Comparison of ENCODE assay signal across 15 cellular contexts in the genomic region with DNA sequence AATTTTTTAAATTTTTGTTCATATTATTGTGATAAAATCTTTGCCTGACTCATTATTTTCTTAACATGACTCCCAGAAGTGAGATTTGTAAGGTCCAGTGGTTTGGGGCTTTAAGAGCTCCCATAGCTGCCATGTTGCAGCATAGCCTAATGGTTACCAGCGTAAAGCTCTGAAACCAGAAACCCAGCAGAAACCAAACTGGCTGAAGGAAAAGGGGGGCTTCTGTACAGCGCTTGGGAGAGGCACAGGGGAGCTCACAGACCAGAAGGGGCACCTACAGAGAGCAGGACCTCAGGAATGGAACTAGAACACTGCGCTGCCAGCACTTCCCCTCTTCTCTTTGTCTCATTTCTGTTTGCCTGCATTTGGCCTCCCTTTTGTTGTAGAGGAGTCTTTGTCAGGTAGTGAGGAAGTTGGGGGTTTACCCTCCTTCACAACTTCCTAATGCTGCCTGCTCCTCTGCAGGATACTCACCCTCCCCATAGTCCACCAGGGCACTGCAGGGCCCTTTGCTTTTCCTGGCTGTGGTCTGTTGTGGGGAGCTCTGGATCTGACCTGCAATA. TPM values are rescaled to one million over a fixed set of nuclear protein-coding genes. Genes with fewer than 3 reads are reported as not detected.
DNase-seq lines count a peak whose midpoint lies in the region; ATAC-seq and TF ChIP-seq lines count a peak whose summit lies in the region.
"Had no signal": no experiment of that assay in that cellular context is flagged by ENCODE, and none has a peak within 500 bp of the region (broad histone marks: within the 10 kb centered on the region; RNA-seq: fewer than 3 reads in every experiment).

No MANE protein-coding gene starts in this region.

- 0 out of 2 replicates have a peak overlapping the region, but pooled peaks have one; percentile 31 for H3K9ac ChIP-seq in HUES64 (ENCODE audit: low read depth, low read length)

- H3K36me3 ChIP-seq in HUES64 (ENCODE audit: insufficient read depth, low read length) (peaks cover 14% of the 10 kb centered on the region), MG63 (peaks cover 18% of the 10 kb centered on the region), WERI-Rb-1 (peaks cover 4% of the 10 kb centered on the region; the same call in 1 of the 2 replicates), transverse colon (no peaks in the 10 kb centered on the region)
- H3K36me3 ChIP-seq in naive thymus-derived CD4-positive, alpha-beta T cell (ENCODE audit: control insufficient read depth in 2 of 3, insufficient read depth in 3 of 3, low read length in 3 of 3) = peaks cover 0 to 15% (median 0%) of the 10 kb centered on the region in 3 experiments

- TF ChIP-seq CTCF in WTC11 (IDR thresholded peaks at IDR 0.05) (no peak), WERI-Rb-1 (IDR thresholded peaks at IDR 0.05; ENCODE audit: low read depth, low read length) (no peak), transverse colon (IDR thresholded peaks at IDR 0.05) (no peak)

- in situ Hi-C loops in transverse colon (cut with MboI; ENCODE audit: low pct_ligation_motif_present in 1 of 4, low pct_unique_long_range_greater_than_20kb in 1 of 4, low sequenced_read_pairs in 3 of 4) = no loop called here

- TF ChIP-seq EP300 in transverse colon (IDR thresholded peaks at IDR 0.05; ENCODE audit: low read depth) = no peak

- peak; percentile 30 for DNase-seq in EL
- no peak for DNase-seq in WTC11 (ENCODE audit: low spot score)
- no peak for DNase-seq in naive thymus-derived CD4-positive, alpha-beta T cell
- no peak for DNase-seq in MG63
- DNase-seq in WERI-Rb-1 = no peak
- no peak for DNase-seq in NCI-H128 (lab: John Stamatoyannopoulos, UW; ENCODE audit: unreplicated experiment)
- DNase-seq in transverse colon = no peak
- DNase-seq: activated gamma-delta T cell treated with Interleukin-2 at 50 U/mL for 16 hours; CD4-positive, alpha-beta memory T cell; esophagus squamous epithelium; NCI-H1694 treated with DMSO at 0.1 percent for 48 hours; NCI-H774; right cardiac atrium had no signal

- no peak overlapping the region for H3K4me3 Mint-ChIP-seq in WTC11
- peak overlapping the region in 9 of 10 donors; percentile 53 to 70 (median 57) for H3K4me3 Mint-ChIP-seq in naive thymus-derived CD4-positive, alpha-beta T cell

- H3K27ac Mint-ChIP-seq in WTC11 = peak overlapping the region; percentile 53; the same call in 1 of the 2 replicates
- peak overlapping the region; percentile 53 to 92 (median 88) for H3K27ac Mint-ChIP-seq in naive thymus-derived CD4-positive, alpha-beta T cell

- CTCF ChIA-PET in WTC11 (lab: Charles Lee) = interaction anchor here (0.9 to 1.4 kb wide), 4 partner anchors 11 to 36 kb away, joined by 3 to 6 read pairs (median 4); no protein-coding TSS in a partner anchor
- CTCF ChIA-PET in naive thymus-derived CD4-positive, alpha-beta T cell (lab: Charles Lee) = interaction anchor here (1.4 kb wide), 1 partner anchor 37 kb away, joined by 3 read pairs; no protein-coding TSS in a partner anchor

- H3K9me3 Mint-ChIP-seq in WTC11 = no peaks in the 10 kb centered on the region
- H3K9me3 Mint-ChIP-seq in naive thymus-derived CD4-positive, alpha-beta T cell = no peaks in the 10 kb centered on the region
- H3K9me3 Mint-ChIP-seq: CD4-positive, alpha-beta memory T cell had no signal

- H3K27ac ChIP-seq in HUES64 (ENCODE audit: low read depth, low read length) = no peak overlapping the region
- peak overlapping the region; percentile 53 for H3K27ac ChIP-seq in naive thymus-derived CD4-positive, alpha-beta T cell (ENCODE audit: low read depth, low read length)
- H3K27ac ChIP-seq in WERI-Rb-1 = no peak overlapping the region
- H3K27ac ChIP-seq in transverse colon = no peak overlapping the region
- H3K27ac ChIP-seq: esophagus squamous epithelium had no signal

- 96% methylated on average over 3 of the region's 3 CpGs for WGBS in HUES64
- WGBS in transverse colon (ENCODE audit: low coverage in 1 of 2), 2 donors = 95% methylated on average over 3 of the region's 3 CpGs; no CpG with 5 or more reads in 1 of the 2 donors

- no peak for TF ChIP-seq POLR2A in transverse colon (IDR thresholded peaks at IDR 0.05)

- H3K36me3 Mint-ChIP-seq in WTC11 = peaks cover 10% of the 10 kb centered on the region
- H3K36me3 Mint-ChIP-seq in naive thymus-derived CD4-positive, alpha-beta T cell = peaks cover 0 to 6% (median 0%) of the 10 kb centered on the region in 5 donors

- intact Hi-C loops in naive thymus-derived CD4-positive, alpha-beta T cell (cut with micrococcal nuclease) = loop anchor here (10.0 kb wide), 2 partner anchors 198 to 1492 kb away; partner anchors contain the start of gene WDR26 (in 1 of the 2)
- intact Hi-C loops in transverse colon (cut with DNase I; ENCODE audit: low total_unique reads) = no loop called here

- H3K27me3 Mint-ChIP-seq in WTC11 (ENCODE audit: low read depth) = no peaks in the 10 kb centered on the region
- H3K27me3 Mint-ChIP-seq in naive thymus-derived CD4-positive, alpha-beta T cell = no peaks in the 10 kb centered on the region
- H3K27me3 Mint-ChIP-seq: CD4-positive, alpha-beta memory T cell had no signal

- H3K9me3 ChIP-seq in HUES64 (ENCODE audit: insufficient read depth, low read depth, low read length) = no peaks in the 10 kb centered on the region
- H3K9me3 ChIP-seq in naive thymus-derived CD4-positive, alpha-beta T cell (ENCODE audit: control insufficient read depth in 2 of 3, low read length in 3 of 3) = no peaks in the 10 kb centered on the region
- no peaks in the 10 kb centered on the region for H3K9me3 ChIP-seq in MG63
- no peaks in the 10 kb centered on the region for H3K9me3 ChIP-seq in WERI-Rb-1 (ENCODE audit: severe bottlenecking)
- H3K9me3 ChIP-seq in transverse colon = no peaks in the 10 kb centered on the region
- H3K9me3 ChIP-seq: esophagus squamous epithelium had no signal

- H3K4me1 Mint-ChIP-seq in WTC11 = peaks cover 23% of the 10 kb centered on the region
- peaks cover 27 to 66% (median 47%) of the 10 kb centered on the region in 7 donors for H3K4me1 Mint-ChIP-seq in naive thymus-derived CD4-positive, alpha-beta T cell

- H3K4me1 ChIP-seq in HUES64 (ENCODE audit: insufficient read depth, low read length) (peaks cover 9% of the 10 kb centered on the region), transverse colon (peaks cover 9 to 19% (median 18%) of the 10 kb centered on the region in 4 donors)
- H3K4me1 ChIP-seq in naive thymus-derived CD4-positive, alpha-beta T cell (ENCODE audit: control insufficient read depth in 2 of 2, insufficient read depth in 2 of 2, low read length in 2 of 2) = peaks cover 11 to 43% of the 10 kb centered on the region in 2 donors

- H3K27me3 ChIP-seq in HUES64 (ENCODE audit: insufficient read depth, low read length) (no peaks in the 10 kb centered on the region), MG63 (no peaks in the 10 kb centered on the region), WERI-Rb-1 (ENCODE audit: insufficient read depth, low read depth, severe bottlenecking) (no peaks in the 10 kb centered on the region), transverse colon (no peaks in the 10 kb centered on the region)
- H3K27me3 ChIP-seq in naive thymus-derived CD4-positive, alpha-beta T cell (ENCODE audit: control insufficient read depth in 2 of 2, insufficient read depth in 2 of 2, low read length in 2 of 2) = no peaks in the 10 kb centered on the region
- H3K27me3 ChIP-seq: esophagus squamous epithelium had no signal

- POLR2A ChIA-PET in WTC11 (lab: Charles Lee) = interaction anchor here (1.0 kb wide), 1 partner anchor 14 kb away, joined by 3 read pairs; no protein-coding TSS in a partner anchor
- POLR2A ChIA-PET in naive thymus-derived CD4-positive, alpha-beta T cell (lab: Charles Lee) = interaction anchor here (0.7 to 8.4 kb wide), 6 partner anchors 13 to 459 kb away, joined by 3 to 90 read pairs (median 8); partner anchors contain the start of genes SRP9 and TMEM63A

- ATAC-seq in WTC11 = no peak
- ATAC-seq in naive thymus-derived CD4-positive, alpha-beta T cell = no peak
- ATAC-seq: right cardiac atrium had no signal

- H3K4me3 ChIP-seq in HUES64 (ENCODE audit: low read length) (no peak overlapping the region), MG63 (no peak overlapping the region), WERI-Rb-1 (ENCODE audit: low read depth, low read length) (no peak overlapping the region), transverse colon (no peak overlapping the region)
- no peak overlapping the region for H3K4me3 ChIP-seq in naive thymus-derived CD4-positive, alpha-beta T cell (ENCODE audit: low read length)
- H3K4me3 ChIP-seq: esophagus squamous epithelium had no signal

TF ChIP-seq in WTC11, 78 proteins besides CTCF, POLR2A, EP300 and RAD21 (continues in another document):
- TF ChIP-seq ETV6 (CRISPR knock-in tag; IDR thresholded peaks at IDR 0.05) (no peak), JAZF1 (CRISPR knock-in tag; IDR thresholded peaks at IDR 0.05) (no peak), GABPB1 (CRISPR knock-in tag; IDR thresholded peaks at IDR 0.05) (no peak)

RNA-seq across cellular contexts. Expression of gene PYCR2, which starts 2.6 kb away (rescaled TPM):
- polyA plus RNA-seq in HUES64 (2013, experiment 1 of 2) = 69.9 TPM
- 65.6 TPM for polyA plus RNA-seq in HUES64 (2013, experiment 2 of 2)
- 81.5 to 90.3 TPM (median 86.0 TPM) in 3 replicates for total RNA-seq in WTC11 (2021)
- 100 to 1,000 TPM in 3 of 5 experiments, 10 to 100 TPM in 2; 46.4 to 137 (median 109) TPM for total RNA-seq in naive thymus-derived CD4-positive, alpha-beta T cell
- 100 to 1,000 TPM; 112 to 148 TPM for polyA plus RNA-seq in naive thymus-derived CD4-positive, alpha-beta T cell
- total RNA-seq in MG63 (2014; rRNA removed; shearing (Covaris generic); ENCODE audit: low replicate concordance) = 74.2 and 113 TPM in 2 replicates
- 10 to 100 TPM; 26.5 to 40.6 (median 32.2) TPM for total RNA-seq in transverse colon

RNA-seq across cellular contexts. Expression of gene LEFTY2, which starts 14.4 kb away (rescaled TPM):
- polyA plus RNA-seq in HUES64 (2013, experiment 1 of 2) = 8.1 TPM
- 7.5 TPM for polyA plus RNA-seq in HUES64 (2013, experiment 2 of 2)
- total RNA-seq in WTC11 (2021) = 13.9 to 15.5 TPM (median 14.0 TPM) in 3 replicates
- not detected for total RNA-seq in naive thymus-derived CD4-positive, alpha-beta T cell
- under 1 TPM in 1 of 2 donors, not detected in 1; 0.45 TPM for polyA plus RNA-seq in naive thymus-derived CD4-positive, alpha-beta T cell
- not detected in 2 replicates for total RNA-seq in MG63 (2014; rRNA removed; shearing (Covaris generic); ENCODE audit: low replicate concordance)
- total RNA-seq in transverse colon = 10 to 100 TPM in 2 of 4 donors, under 1 TPM in 1, not detected in 1; 0.55 to 28.7 (median 24.5) TPM
- total RNA-seq: CD4-positive, alpha-beta memory T cell; esophagus squamous epithelium; SK-MEL-5 had no signal
- polyA plus RNA-seq: CD4-positive, alpha-beta memory T cell had no signal

RNA-seq across cellular contexts. Expression of gene LEFTY1, which starts 37.7 kb away (rescaled TPM):
- polyA plus RNA-seq in HUES64 (2013, experiment 1 of 2) = 30.4 TPM
- 31.3 TPM for polyA plus RNA-seq in HUES64 (2013, experiment 2 of 2)
- total RNA-seq in WTC11 (2021) (47.0 to 52.9 TPM (median 49.0 TPM) in 3 replicates), transverse colon (100 to 1,000 TPM in 3 of 4 donors, 10 to 100 TPM in 1; 86.0 to 320 (median 214) TPM)
- total RNA-seq in naive thymus-derived CD4-positive, alpha-beta T cell = under 1 TPM in 2 of 5 experiments, not detected in 3; 0.84 to 0.85 TPM
- not detected for polyA plus RNA-seq in naive thymus-derived CD4-positive, alpha-beta T cell
- total RNA-seq in MG63 (2014; rRNA removed; shearing (Covaris generic); ENCODE audit: low replicate concordance) = not detected in 2 replicates
- total RNA-seq: esophagus squamous epithelium, SK-MEL-5 had no signal
- polyA plus RNA-seq: CD4-positive, alpha-beta memory T cell had no signal

RNA-seq across cellular contexts. Expression of gene TMEM63A, which starts 44.5 kb away (rescaled TPM):
- polyA plus RNA-seq in HUES64 (2013, experiment 1 of 2) = 22.8 TPM
- polyA plus RNA-seq in HUES64 (2013, experiment 2 of 2) = 19.8 TPM
- total RNA-seq in WTC11 (2021) (61.1 to 91.7 TPM (median 69.3 TPM) in 3 replicates), transverse colon (100 to 1,000 TPM; 104 to 256 (median 180) TPM)
- total RNA-seq in naive thymus-derived CD4-positive, alpha-beta T cell = 100 to 1,000 TPM; 189 to 611 (median 383) TPM
- 10 to 100 TPM; 55.0 to 85.3 TPM for polyA plus RNA-seq in naive thymus-derived CD4-positive, alpha-beta T cell
- total RNA-seq in MG63 (2014; rRNA removed; shearing (Covaris generic); ENCODE audit: low replicate concordance) = 1.3 and 5.5 TPM in 2 replicates

Comparison
In these comparisons a context has a peak if more than half of its experiments do, and no peak if none do; other contexts are left out.
1. RNA of gene LEFTY1, which starts 37.7 kb away (total RNA-seq): 86.0 to 320 TPM in transverse colon and 47.0 to 52.9 TPM in WTC11; 0.84 to 0.85 TPM in naive thymus-derived CD4-positive, alpha-beta T cell and not detected in MG63; every median in the first group is over 10 times any median in the second.